In the genomic region with DNA sequence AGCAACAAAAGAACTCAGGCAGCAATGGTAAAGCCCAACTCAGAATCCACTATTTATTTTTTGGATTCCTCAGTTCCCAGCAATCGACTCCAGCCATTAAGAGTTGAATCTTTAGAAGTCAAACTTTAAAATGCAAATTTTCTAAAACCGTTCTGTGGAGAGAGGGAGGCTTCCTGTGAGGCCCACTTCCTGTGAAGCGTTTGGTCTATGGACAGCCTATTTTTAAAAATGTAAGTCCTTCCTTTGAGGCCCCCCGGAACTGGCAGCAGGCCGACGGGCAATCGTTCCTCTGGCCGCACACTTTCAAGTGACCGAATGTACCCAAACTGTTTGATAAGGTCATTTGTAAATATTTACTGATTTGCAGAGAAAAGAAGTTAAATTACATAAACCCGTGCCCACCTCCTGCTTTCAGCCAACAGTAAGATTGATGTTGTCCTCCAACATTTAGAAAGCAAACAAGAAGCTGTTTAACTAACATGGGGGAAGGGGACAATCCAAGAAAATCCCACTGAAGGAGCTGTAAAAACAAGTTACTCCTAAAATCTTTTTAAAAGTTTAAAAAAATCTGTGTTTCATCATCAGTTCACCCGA, we compare ENCODE assay signal across 8 cellular contexts.
A peak's percentile ranks its signal among the peaks of the same experiment; 100 is the strongest.
DNase-seq lines count a peak whose midpoint lies in the region; ATAC-seq and TF ChIP-seq lines count a peak whose summit lies in the region.

No MANE protein-coding gene starts in this region.

- H3K27me3 Mint-ChIP-seq in brain, result no peaks in the 10 kb centered on the region

- H3K4me3 Mint-ChIP-seq in brain, result peak overlapping the region; percentile 61 to 75 (median 67)

- DNase-seq in GM10266 (ENCODE audit: extremely low spot score) (peak; percentile 51), MV-4-11 (lab: John Stamatoyannopoulos, UW) (peak; percentile 84), myocyte (ENCODE audit: low read depth) (peak; percentile 21), cerebellar cortex (ENCODE audit: low spot score) (no peak), RPMI8226 (no peak), AG08395 (ENCODE audit: low spot score) (no peak)

- H3K36me3 Mint-ChIP-seq in brain, result peaks cover 51% of the 10 kb centered on the region

- TF ChIP-seq CTCF in GM10266 (IDR thresholded peaks at IDR 0.05; ENCODE audit: control insufficient read depth, insufficient read depth, low read depth, missing control alignments) (no peak), brain (conservative IDR thresholded peaks at IDR 0.05) (no peak)

- H3K9me3 Mint-ChIP-seq in brain, result peaks cover 6 to 20% (median 8%) of the 10 kb centered on the region in 5 experiments

- H3K27ac Mint-ChIP-seq in brain, result peak overlapping the region; percentile 83 to 99 (median 94)

- H3K4me1 Mint-ChIP-seq in brain, result peaks cover 70% of the 10 kb centered on the region

- ATAC-seq in GM21737 (IDR thresholded peaks at IDR 0.05; ENCODE audit: unreplicated experiment), result peak; percentile 67

Comparison
In these comparisons a context has a peak if more than half of its experiments do, and no peak if none do; other contexts are left out.
1. DNase-seq: peak in GM10266 (single experiment), MV-4-11 (single experiment) and myocyte (single experiment); none in cerebellar cortex (single experiment), RPMI8226 (single experiment) and AG08395 (single experiment).